In the genomic region with DNA sequence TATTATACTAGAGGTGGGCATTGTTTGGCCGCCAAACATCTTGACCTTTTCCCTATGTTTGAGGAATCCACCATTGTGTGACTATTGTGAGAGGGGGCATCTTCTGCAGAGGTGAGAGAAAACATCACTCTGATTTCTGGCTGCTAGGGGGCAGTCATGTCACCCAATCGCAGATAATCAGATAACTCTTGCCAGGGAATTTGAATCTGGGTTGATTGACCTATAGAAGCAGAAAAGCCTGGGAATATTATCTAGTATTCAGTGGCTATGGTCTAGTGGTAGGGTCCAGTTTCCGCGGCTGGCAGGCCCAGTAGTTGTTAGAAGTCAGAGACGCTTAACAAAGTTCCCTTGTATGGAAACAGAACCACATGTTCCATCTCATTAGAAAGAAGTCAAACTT, we compare ENCODE assay signal across 10 cellular contexts.
DNase-seq lines count a peak whose midpoint lies in the region; ATAC-seq and TF ChIP-seq lines count a peak whose summit lies in the region.
"Had no signal": no experiment of that assay in that cellular context is flagged by ENCODE, and none has a peak within 500 bp of the region (broad histone marks: within the 10 kb centered on the region; RNA-seq: fewer than 3 reads in every experiment).

No MANE protein-coding gene starts in this region.

- in situ Hi-C loops in brain microvascular endothelial cell (cut with HindIII; ENCODE audit: low pct_ligation_motif_present, low sequenced_read_pairs): no loop called here

- POLR2A ChIA-PET in naive thymus-derived CD4-positive, alpha-beta T cell (lab: Charles Lee): no interaction called here

- no peak overlapping the region for H2AK5ac ChIP-seq in mesendoderm (ENCODE audit: low read length)

- no peak overlapping the region for H2BK15ac ChIP-seq in mesendoderm (replicated peaks; ENCODE audit: low read depth)

- no peaks in the 10 kb centered on the region for H3K79me1 ChIP-seq in mesendoderm (ENCODE audit: low read length)

- no peak overlapping the region for H3K27ac Mint-ChIP-seq in naive thymus-derived CD4-positive, alpha-beta T cell
- H3K27ac Mint-ChIP-seq: T-cell had no signal

- no peak overlapping the region for H3K4me2 ChIP-seq in mesendoderm (ENCODE audit: low read length)

- no peak overlapping the region for H2BK120ac ChIP-seq in mesendoderm (ENCODE audit: low read depth, low read length)

- WGBS in mesendoderm (ENCODE audit: extremely low coverage, insufficient coverage, low lambda C conversion rate): no CpG with 5 or more reads among the region's 5 CpGs

- no peaks in the 10 kb centered on the region for H3K9me3 ChIP-seq in upper lobe of right lung
- no peaks in the 10 kb centered on the region for H3K9me3 ChIP-seq in naive thymus-derived CD4-positive, alpha-beta T cell (ENCODE audit: control insufficient read depth in 2 of 3, low read length in 3 of 3)

- DNase-seq in EL: peak; percentile 4
- peak; percentile 15 for DNase-seq in brain microvascular endothelial cell
- DNase-seq in mesendoderm: peak; percentile 70
- no peak for DNase-seq in upper lobe of right lung
- no peak for DNase-seq in DMS79 treated with DMSO at 0.1 percent for 48 hours (lab: John Stamatoyannopoulos, UW)
- no peak for DNase-seq in naive thymus-derived CD4-positive, alpha-beta T cell
- DNase-seq: NCI-H1930, T-cell had no signal

- ATAC-seq in GM18511 (IDR thresholded peaks at IDR 0.05; ENCODE audit: unreplicated experiment) (no peak), upper lobe of right lung (no peak)
- no peak for ATAC-seq in naive thymus-derived CD4-positive, alpha-beta T cell
- ATAC-seq: T-cell had no signal

- TF ChIP-seq EP300 in Ishikawa (IDR thresholded peaks at IDR 0.05; ENCODE audit: borderline replicate concordance): no peak

- H3K27me3 ChIP-seq in brain microvascular endothelial cell (replicated peaks) (no peaks in the 10 kb centered on the region), mesendoderm (ENCODE audit: insufficient read depth, low read length, poor library complexity) (no peaks in the 10 kb centered on the region), upper lobe of right lung (no peaks in the 10 kb centered on the region)
- no peaks in the 10 kb centered on the region for H3K27me3 ChIP-seq in naive thymus-derived CD4-positive, alpha-beta T cell (ENCODE audit: control insufficient read depth in 2 of 2, insufficient read depth in 2 of 2, low read length in 2 of 2)

- H3K27ac ChIP-seq in brain microvascular endothelial cell (no peak overlapping the region), mesendoderm (ENCODE audit: low read depth, low read length) (no peak overlapping the region), upper lobe of right lung (no peak overlapping the region)
- no peak overlapping the region for H3K27ac ChIP-seq in naive thymus-derived CD4-positive, alpha-beta T cell (ENCODE audit: low read depth, low read length)

- H3K4me3 Mint-ChIP-seq in naive thymus-derived CD4-positive, alpha-beta T cell: no peak overlapping the region
- H3K4me3 Mint-ChIP-seq: T-cell had no signal

- no peak overlapping the region for H3K23ac ChIP-seq in mesendoderm (ENCODE audit: low read length)

- intact Hi-C loops in upper lobe of right lung (cut with DNase I): no loop called here
- intact Hi-C loops in naive thymus-derived CD4-positive, alpha-beta T cell (cut with micrococcal nuclease): no loop called here

- H3K56ac ChIP-seq in mesendoderm (ENCODE audit: low read length): no peak overlapping the region

- H3K27me3 Mint-ChIP-seq in naive thymus-derived CD4-positive, alpha-beta T cell: no peaks in the 10 kb centered on the region
- H3K27me3 Mint-ChIP-seq: T-cell had no signal

- H3K4me1 ChIP-seq in mesendoderm (ENCODE audit: control insufficient read depth, low read depth, low read length) (peaks cover 4% of the 10 kb centered on the region), upper lobe of right lung (no peaks in the 10 kb centered on the region)
- no peaks in the 10 kb centered on the region for H3K4me1 ChIP-seq in naive thymus-derived CD4-positive, alpha-beta T cell (ENCODE audit: control insufficient read depth in 2 of 2, insufficient read depth in 2 of 2, low read length in 2 of 2)

- H3K4me3 ChIP-seq in brain microvascular endothelial cell (ENCODE audit: low read depth, low read length) (no peak overlapping the region), mesendoderm (ENCODE audit: low read length) (no peak overlapping the region), upper lobe of right lung (no peak overlapping the region)
- no peak overlapping the region for H3K4me3 ChIP-seq in naive thymus-derived CD4-positive, alpha-beta T cell (ENCODE audit: low read length)

- H3K18ac ChIP-seq in mesendoderm (ENCODE audit: low read length): no peak overlapping the region

- no peaks in the 10 kb centered on the region for H3K79me2 ChIP-seq in mesendoderm (ENCODE audit: control insufficient read depth, insufficient read depth, low read length)

- CTCF ChIA-PET in naive thymus-derived CD4-positive, alpha-beta T cell (lab: Charles Lee): no interaction called here

- TF ChIP-seq CTCF in brain microvascular endothelial cell (IDR thresholded peaks at IDR 0.05; ENCODE audit: low read depth, low read length, missing control alignments) (peak; percentile 72), upper lobe of right lung (IDR thresholded peaks at IDR 0.05) (no peak)

- no peak overlapping the region for H4K8ac ChIP-seq in mesendoderm (ENCODE audit: low read depth, low read length)

- H3K9me3 Mint-ChIP-seq in naive thymus-derived CD4-positive, alpha-beta T cell: peaks cover 0 to 6% (median 0%) of the 10 kb centered on the region in 11 donors

- no peak overlapping the region for H2BK5ac ChIP-seq in mesendoderm (ENCODE audit: low read length)

- peak; percentile 41 for TF ChIP-seq RAD21 in Ishikawa (IDR thresholded peaks at IDR 0.05; ENCODE audit: low read depth)

- no peak overlapping the region for H3K4ac ChIP-seq in mesendoderm (ENCODE audit: low read depth, low read length)

- H3K36me3 ChIP-seq in brain microvascular endothelial cell (replicated peaks): no peaks in the 10 kb centered on the region
- no peaks in the 10 kb centered on the region for H3K36me3 ChIP-seq in mesendoderm (ENCODE audit: control insufficient read depth, insufficient read depth, low read length)
- H3K36me3 ChIP-seq in upper lobe of right lung: no peaks in the 10 kb centered on the region
- H3K36me3 ChIP-seq in naive thymus-derived CD4-positive, alpha-beta T cell (ENCODE audit: control insufficient read depth in 2 of 3, insufficient read depth in 3 of 3, low read length in 3 of 3): no peaks in the 10 kb centered on the region

- no peak overlapping the region for H4K5ac ChIP-seq in mesendoderm (ENCODE audit: low read length)

- no peaks in the 10 kb centered on the region for H3K36me3 Mint-ChIP-seq in naive thymus-derived CD4-positive, alpha-beta T cell
- H3K36me3 Mint-ChIP-seq: T-cell had no signal

- no peak overlapping the region for H3K9ac ChIP-seq in mesendoderm (ENCODE audit: low read length)

- H3K4me1 Mint-ChIP-seq in naive thymus-derived CD4-positive, alpha-beta T cell: no peaks in the 10 kb centered on the region
- H3K4me1 Mint-ChIP-seq: T-cell had no signal

TF ChIP-seq in Ishikawa, 13 proteins besides CTCF, POLR2A, EP300 and RAD21:
- no peak for TF ChIP-seq ZBTB7A (IDR thresholded peaks at IDR 0.05; ENCODE audit: low read depth)
- TF ChIP-seq, protein P1, sequence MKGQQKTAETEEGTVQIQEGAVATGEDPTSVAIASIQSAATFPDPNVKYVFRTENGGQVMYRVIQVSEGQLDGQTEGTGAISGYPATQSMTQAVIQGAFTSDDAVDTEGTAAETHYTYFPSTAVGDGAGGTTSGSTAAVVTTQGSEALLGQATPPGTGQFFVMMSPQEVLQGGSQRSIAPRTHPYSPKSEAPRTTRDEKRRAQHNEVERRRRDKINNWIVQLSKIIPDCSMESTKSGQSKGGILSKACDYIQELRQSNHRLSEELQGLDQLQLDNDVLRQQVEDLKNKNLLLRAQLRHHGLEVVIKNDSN (IDR thresholded peaks at IDR 0.05): no peak
- TF ChIP-seq, protein P2, sequence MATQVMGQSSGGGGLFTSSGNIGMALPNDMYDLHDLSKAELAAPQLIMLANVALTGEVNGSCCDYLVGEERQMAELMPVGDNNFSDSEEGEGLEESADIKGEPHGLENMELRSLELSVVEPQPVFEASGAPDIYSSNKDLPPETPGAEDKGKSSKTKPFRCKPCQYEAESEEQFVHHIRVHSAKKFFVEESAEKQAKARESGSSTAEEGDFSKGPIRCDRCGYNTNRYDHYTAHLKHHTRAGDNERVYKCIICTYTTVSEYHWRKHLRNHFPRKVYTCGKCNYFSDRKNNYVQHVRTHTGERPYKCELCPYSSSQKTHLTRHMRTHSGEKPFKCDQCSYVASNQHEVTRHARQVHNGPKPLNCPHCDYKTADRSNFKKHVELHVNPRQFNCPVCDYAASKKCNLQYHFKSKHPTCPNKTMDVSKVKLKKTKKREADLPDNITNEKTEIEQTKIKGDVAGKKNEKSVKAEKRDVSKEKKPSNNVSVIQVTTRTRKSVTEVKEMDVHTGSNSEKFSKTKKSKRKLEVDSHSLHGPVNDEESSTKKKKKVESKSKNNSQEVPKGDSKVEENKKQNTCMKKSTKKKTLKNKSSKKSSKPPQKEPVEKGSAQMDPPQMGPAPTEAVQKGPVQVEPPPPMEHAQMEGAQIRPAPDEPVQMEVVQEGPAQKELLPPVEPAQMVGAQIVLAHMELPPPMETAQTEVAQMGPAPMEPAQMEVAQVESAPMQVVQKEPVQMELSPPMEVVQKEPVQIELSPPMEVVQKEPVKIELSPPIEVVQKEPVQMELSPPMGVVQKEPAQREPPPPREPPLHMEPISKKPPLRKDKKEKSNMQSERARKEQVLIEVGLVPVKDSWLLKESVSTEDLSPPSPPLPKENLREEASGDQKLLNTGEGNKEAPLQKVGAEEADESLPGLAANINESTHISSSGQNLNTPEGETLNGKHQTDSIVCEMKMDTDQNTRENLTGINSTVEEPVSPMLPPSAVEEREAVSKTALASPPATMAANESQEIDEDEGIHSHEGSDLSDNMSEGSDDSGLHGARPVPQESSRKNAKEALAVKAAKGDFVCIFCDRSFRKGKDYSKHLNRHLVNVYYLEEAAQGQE (IDR thresholded peaks at IDR 0.05; ENCODE audit: low read depth): no peak
- TF ChIP-seq TCF12 (IDR thresholded peaks at IDR 0.05; ENCODE audit: low read depth): no peak
- TF ChIP-seq NFIC (IDR thresholded peaks at IDR 0.05): no peak
- no peak for TF ChIP-seq CREB1 (IDR thresholded peaks at IDR 0.05; ENCODE audit: low read depth)
- TF ChIP-seq TEAD4 (IDR thresholded peaks at IDR 0.05): no peak
- TF ChIP-seq YY1 (IDR thresholded peaks at IDR 0.05; ENCODE audit: low read depth): no peak
- no peak for TF ChIP-seq CEBPB (IDR thresholded peaks at IDR 0.05)
- TF ChIP-seq TAF1 (IDR thresholded peaks at IDR 0.05; ENCODE audit: low read depth): no peak
- TF ChIP-seq FOXM1 (IDR thresholded peaks at IDR 0.05; ENCODE audit: borderline replicate concordance, low read depth): no peak
- no peak for TF ChIP-seq EGR1 (IDR thresholded peaks at IDR 0.05)
- TF ChIP-seq, protein P3, sequence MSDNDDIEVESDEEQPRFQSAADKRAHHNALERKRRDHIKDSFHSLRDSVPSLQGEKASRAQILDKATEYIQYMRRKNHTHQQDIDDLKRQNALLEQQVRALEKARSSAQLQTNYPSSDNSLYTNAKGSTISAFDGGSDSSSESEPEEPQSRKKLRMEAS (IDR thresholded peaks at IDR 0.05): no peak

Comparison
In these comparisons a context has a peak if more than half of its experiments do, and no peak if none do; other contexts are left out.
1. DNase-seq: peak in EL (single experiment), brain microvascular endothelial cell (single experiment) and mesendoderm (single experiment); none in upper lobe of right lung (single experiment), DMS79 treated with DMSO at 0.1 percent for 48 hours (single experiment) and naive thymus-derived CD4-positive, alpha-beta T cell (0 of 9).